In genomic region chr17:17749025-17749772, GRCh38 we compare ENCODE assay signal across 9 cellular contexts.
DNase-seq lines count a peak whose midpoint lies in the region; ATAC-seq and TF ChIP-seq lines count a peak whose summit lies in the region.
"Had no signal": no experiment of that assay in that cellular context is flagged by ENCODE, and none has a peak within 500 bp of the region (broad histone marks: within the 10 kb centered on the region; RNA-seq: fewer than 3 reads in every experiment).

No MANE protein-coding gene starts in this region.

- TF ChIP-seq CTCF in smooth muscle cell (IDR thresholded peaks at IDR 0.05; ENCODE audit: borderline replicate concordance, insufficient read depth, poor library complexity, severe bottlenecking), result no peak

- H3K27me3 ChIP-seq in smooth muscle cell (ENCODE audit: low read depth), result no peaks in the 10 kb centered on the region

- no peaks in the 10 kb centered on the region for H3K9me3 ChIP-seq in smooth muscle cell (replicated peaks; ENCODE audit: low read depth)

- H3K36me3 Mint-ChIP-seq in T-helper 1 cell treated with Interleukin-12 subunit alpha and Interleukin-12 subunit beta and Interleukin-4 antibody, amounts not matched to agents 30 μg/mL and 1 μg/mL, for 36 hours (ENCODE audit: low read depth), result no peaks in the 10 kb centered on the region

- no peaks in the 10 kb centered on the region for H3K36me3 ChIP-seq in smooth muscle cell (ENCODE audit: low read depth)

- ATAC-seq in HG02759 (IDR thresholded peaks at IDR 0.05; ENCODE audit: unreplicated experiment) (no peak), GM21529 (IDR thresholded peaks at IDR 0.05; ENCODE audit: unreplicated experiment) (no peak)

- H3K4me1 Mint-ChIP-seq in T-helper 1 cell treated with Interleukin-12 subunit alpha and Interleukin-12 subunit beta and Interleukin-4 antibody, amounts not matched to agents 30 μg/mL and 1 μg/mL, for 36 hours (ENCODE audit: low read depth), result peaks cover 39% of the 10 kb centered on the region

- H3K79me2 ChIP-seq in smooth muscle cell (ENCODE audit: low read depth), result peaks cover 88% of the 10 kb centered on the region

- no peak overlapping the region for H3K4me3 Mint-ChIP-seq in T-helper 1 cell treated with Interleukin-12 subunit alpha and Interleukin-12 subunit beta and Interleukin-4 antibody, amounts not matched to agents 30 μg/mL and 1 μg/mL, for 36 hours

- no peak overlapping the region for H2AFZ ChIP-seq in smooth muscle cell (ENCODE audit: low read depth)

- H3K27ac Mint-ChIP-seq in T-helper 1 cell treated with Interleukin-12 subunit alpha and Interleukin-12 subunit beta and Interleukin-4 antibody, amounts not matched to agents 30 μg/mL and 1 μg/mL, for 36 hours, result peak overlapping the region; percentile 60

- H3F3A ChIP-seq in smooth muscle cell (ENCODE audit: low read depth), result peaks cover 8% of the 10 kb centered on the region

- peaks cover 82% of the 10 kb centered on the region for H4K20me1 ChIP-seq in smooth muscle cell (ENCODE audit: low read depth)

- H3K4me3 ChIP-seq in smooth muscle cell, result no peak overlapping the region

- no peak overlapping the region for H3K9ac ChIP-seq in smooth muscle cell (ENCODE audit: low read depth)

- H3K4me1 ChIP-seq in smooth muscle cell (ENCODE audit: low read depth), result peaks cover 9% of the 10 kb centered on the region

- no peaks in the 10 kb centered on the region for H3K27me3 Mint-ChIP-seq in T-helper 1 cell treated with Interleukin-12 subunit alpha and Interleukin-12 subunit beta and Interleukin-4 antibody, amounts not matched to agents 30 μg/mL and 1 μg/mL, for 36 hours (ENCODE audit: low read depth)

- H3K27ac ChIP-seq in caudate nucleus (ENCODE audit: low read depth, low read length) (peak overlapping the region; percentile 7), smooth muscle cell (ENCODE audit: low read depth) (peak overlapping the region; percentile 50)

- 65% methylated on average over 17 of the region's 17 CpGs for WGBS in smooth muscle cell (ENCODE audit: low lambda C conversion rate)

- H3K9me3 Mint-ChIP-seq in T-helper 1 cell treated with Interleukin-12 subunit alpha and Interleukin-12 subunit beta and Interleukin-4 antibody, amounts not matched to agents 30 μg/mL and 1 μg/mL, for 36 hours, result no peaks in the 10 kb centered on the region

- DNase-seq in T-helper 1 cell, result no peak
- DNase-seq in NCI-H2081 treated with DMSO at 0.1 percent for 48 hours (lab: John Stamatoyannopoulos, UW), result peak; percentile 9
- DNase-seq in caudate nucleus (lab: John Stamatoyannopoulos, UW), result peak in 10 of 61 donors; percentile 11 to 52 (median 32)
- DNase-seq in smooth muscle cell (lab: John Stamatoyannopoulos, UW; ENCODE audit: unreplicated experiment), result no peak
- DNase-seq in NCI-H774 (lab: John Stamatoyannopoulos, UW), result no peak
- DNase-seq: activated gamma-delta T cell had no signal

- peak overlapping the region; percentile 29 for H3K4me2 ChIP-seq in smooth muscle cell
